Comparison of ENCODE assay signal across 8 cellular contexts in genomic region chr11:3163241-3163981, GRCh38. TPM values are rescaled to one million over a fixed set of nuclear protein-coding genes. Genes with fewer than 3 reads are reported as not detected.
DNase-seq lines count a peak whose midpoint lies in the region; ATAC-seq and TF ChIP-seq lines count a peak whose summit lies in the region.

No MANE protein-coding gene starts in this region.

- H3K27ac Mint-ChIP-seq in stimulated activated naive CD8-positive, alpha-beta T cell treated with anti-CD3 and anti-CD28 coated beads, Interleukin-15, Interleukin-2, amounts not matched to agents 100 ng/mL and 50 ng/mL, for 24 hours = no peak overlapping the region
- H3K27ac Mint-ChIP-seq in chondrocyte (ENCODE audit: unreplicated experiment) = peak overlapping the region; percentile 61

- no peaks in the 10 kb centered on the region for H3K36me3 Mint-ChIP-seq in stimulated activated naive CD8-positive, alpha-beta T cell treated with anti-CD3 and anti-CD28 coated beads, Interleukin-15, Interleukin-2, amounts not matched to agents 100 ng/mL and 50 ng/mL, for 24 hours (ENCODE audit: low read depth)
- no peaks in the 10 kb centered on the region for H3K36me3 Mint-ChIP-seq in chondrocyte (ENCODE audit: low read depth)

- H3K9ac ChIP-seq in mucosa of rectum (ENCODE audit: low read depth in 1 of 2, low read length in 2 of 2) = peak overlapping the region in 1 of 2 donors; percentile 73

- no peak overlapping the region for H3K27ac ChIP-seq in mucosa of rectum (ENCODE audit: low read depth in 2 of 2, low read length in 2 of 2)
- H3K27ac ChIP-seq in aorta (ENCODE audit: low read depth in 1 of 2, low read length in 2 of 2) = peak overlapping the region in 1 of 2 donors; percentile 49

- ATAC-seq in stimulated activated naive CD8-positive, alpha-beta T cell treated with anti-CD3 and anti-CD28 coated beads, Interleukin-15, Interleukin-2, amounts not matched to agents 100 U/mL and 50 U/mL, for 24 hours = no peak
- ATAC-seq in aorta (ENCODE audit: low FRiP score) (no peak), HG03432 (IDR thresholded peaks at IDR 0.05; ENCODE audit: unreplicated experiment) (no peak), omental fat pad (ENCODE audit: low FRiP score) (no peak)

- DNase-seq in stimulated activated naive CD8-positive, alpha-beta T cell treated with anti-CD3 and anti-CD28 coated beads, Interleukin-15, Interleukin-2, amounts not matched to agents 100 U/mL and 50 U/mL, for 24 hours = no peak
- DNase-seq in chondrocyte (ENCODE audit: low spot score) = no peak
- peak; percentile 38 to 55 for DNase-seq in aorta
- DNase-seq in DMS153 treated with DMSO at 0.1 percent for 48 hours (lab: John Stamatoyannopoulos, UW; ENCODE audit: unreplicated experiment) = no peak
- DNase-seq in omental fat pad (ENCODE audit: low spot score) = no peak

- intact Hi-C loops in aorta (cut with DNase I) = no loop called here

- TF ChIP-seq CTCF in chondrocyte (IDR thresholded peaks at IDR 0.05) (no peak), omental fat pad (IDR thresholded peaks at IDR 0.05) (no peak)

- no peaks in the 10 kb centered on the region for H3K36me3 ChIP-seq in mucosa of rectum (ENCODE audit: control insufficient read depth in 2 of 2, insufficient read depth in 2 of 2, low read length in 2 of 2)
- no peaks in the 10 kb centered on the region for H3K36me3 ChIP-seq in aorta (ENCODE audit: control insufficient read depth in 1 of 2, insufficient read depth in 2 of 2, low read length in 1 of 2)

- H3K27me3 Mint-ChIP-seq in stimulated activated naive CD8-positive, alpha-beta T cell treated with anti-CD3 and anti-CD28 coated beads, Interleukin-15, Interleukin-2, amounts not matched to agents 100 ng/mL and 50 ng/mL, for 24 hours = peaks cover 24% of the 10 kb centered on the region
- no peaks in the 10 kb centered on the region for H3K27me3 Mint-ChIP-seq in chondrocyte (ENCODE audit: low read depth)

- H3K9me3 ChIP-seq in mucosa of rectum (ENCODE audit: control insufficient read depth in 2 of 2, low read length in 2 of 2) (no peaks in the 10 kb centered on the region), aorta (ENCODE audit: control insufficient read depth, low read length) (no peaks in the 10 kb centered on the region)

- H3K4me1 ChIP-seq in mucosa of rectum (ENCODE audit: control insufficient read depth in 2 of 2, insufficient read depth in 2 of 2, low read length in 2 of 2) (peaks cover 41 to 48% of the 10 kb centered on the region in 2 donors), aorta (ENCODE audit: control insufficient read depth in 1 of 2, insufficient read depth in 2 of 2, low read length in 2 of 2) (no peaks in the 10 kb centered on the region)

- H3K27me3 ChIP-seq in mucosa of rectum (ENCODE audit: control insufficient read depth in 2 of 2, insufficient read depth in 2 of 2, low read length in 2 of 2) (peaks cover 3 to 4% of the 10 kb centered on the region in 2 donors), aorta (ENCODE audit: control insufficient read depth in 1 of 2, insufficient read depth in 2 of 2, low read length in 1 of 2) (no peaks in the 10 kb centered on the region)

- H3K4me3 Mint-ChIP-seq in stimulated activated naive CD8-positive, alpha-beta T cell treated with anti-CD3 and anti-CD28 coated beads, Interleukin-15, Interleukin-2, amounts not matched to agents 100 ng/mL and 50 ng/mL, for 24 hours = peak overlapping the region; percentile 73
- peak overlapping the region; percentile 83 for H3K4me3 Mint-ChIP-seq in chondrocyte (ENCODE audit: unreplicated experiment)

- 9 to 13% methylated on average over 15 of the region's 15 CpGs for WGBS in aorta, 2 donors

- peaks cover 17% of the 10 kb centered on the region for H3K4me1 Mint-ChIP-seq in stimulated activated naive CD8-positive, alpha-beta T cell treated with anti-CD3 and anti-CD28 coated beads, Interleukin-15, Interleukin-2, amounts not matched to agents 100 ng/mL and 50 ng/mL, for 24 hours (ENCODE audit: low read depth)
- H3K4me1 Mint-ChIP-seq in chondrocyte (ENCODE audit: low read depth) = peaks cover 56% of the 10 kb centered on the region

- H3K4me3 ChIP-seq in mucosa of rectum (ENCODE audit: low read length in 2 of 2) (peak overlapping the region; percentile 66 to 79), aorta (ENCODE audit: low read length in 2 of 2) (peak overlapping the region; percentile 80 to 86)

- no peaks in the 10 kb centered on the region for H3K9me3 Mint-ChIP-seq in stimulated activated naive CD8-positive, alpha-beta T cell treated with anti-CD3 and anti-CD28 coated beads, Interleukin-15, Interleukin-2, amounts not matched to agents 100 ng/mL and 50 ng/mL, for 24 hours
- H3K9me3 Mint-ChIP-seq in chondrocyte (ENCODE audit: low read depth) = no peaks in the 10 kb centered on the region

RNA-seq across cellular contexts. Expression of gene OSBPL5, which starts 1.7 kb away (rescaled TPM):
- total RNA-seq in chondrocyte (43.9 to 78.9 TPM (median 47.6 TPM) in 3 replicates), aorta (10 to 100 TPM; 64.1 to 69.1 TPM), omental fat pad (10 to 100 TPM; 14.1 to 67.6 (median 31.8) TPM)
- 10 to 100 TPM; 11.9 to 48.4 TPM for polyA plus RNA-seq in aorta

RNA-seq across cellular contexts. Expression of gene MRGPRG, which starts 55.2 kb away (rescaled TPM):
- total RNA-seq in chondrocyte = not detected in 3 replicates
- not detected for total RNA-seq in aorta
- not detected for polyA plus RNA-seq in aorta
- not detected for total RNA-seq in omental fat pad

Comparison
In these comparisons a context has a peak if more than half of its experiments do, and no peak if none do; other contexts are left out.
1. DNase-seq: peak in aorta (2 of 2); none in stimulated activated naive CD8-positive, alpha-beta T cell treated with anti-CD3 and anti-CD28 coated beads, Interleukin-15, Interleukin-2, amounts not matched to agents 100 U/mL and 50 U/mL, for 24 hours (single experiment), chondrocyte (single experiment), DMS153 treated with DMSO at 0.1 percent for 48 hours (single experiment) and omental fat pad (single experiment).